In the genomic region with DNA sequence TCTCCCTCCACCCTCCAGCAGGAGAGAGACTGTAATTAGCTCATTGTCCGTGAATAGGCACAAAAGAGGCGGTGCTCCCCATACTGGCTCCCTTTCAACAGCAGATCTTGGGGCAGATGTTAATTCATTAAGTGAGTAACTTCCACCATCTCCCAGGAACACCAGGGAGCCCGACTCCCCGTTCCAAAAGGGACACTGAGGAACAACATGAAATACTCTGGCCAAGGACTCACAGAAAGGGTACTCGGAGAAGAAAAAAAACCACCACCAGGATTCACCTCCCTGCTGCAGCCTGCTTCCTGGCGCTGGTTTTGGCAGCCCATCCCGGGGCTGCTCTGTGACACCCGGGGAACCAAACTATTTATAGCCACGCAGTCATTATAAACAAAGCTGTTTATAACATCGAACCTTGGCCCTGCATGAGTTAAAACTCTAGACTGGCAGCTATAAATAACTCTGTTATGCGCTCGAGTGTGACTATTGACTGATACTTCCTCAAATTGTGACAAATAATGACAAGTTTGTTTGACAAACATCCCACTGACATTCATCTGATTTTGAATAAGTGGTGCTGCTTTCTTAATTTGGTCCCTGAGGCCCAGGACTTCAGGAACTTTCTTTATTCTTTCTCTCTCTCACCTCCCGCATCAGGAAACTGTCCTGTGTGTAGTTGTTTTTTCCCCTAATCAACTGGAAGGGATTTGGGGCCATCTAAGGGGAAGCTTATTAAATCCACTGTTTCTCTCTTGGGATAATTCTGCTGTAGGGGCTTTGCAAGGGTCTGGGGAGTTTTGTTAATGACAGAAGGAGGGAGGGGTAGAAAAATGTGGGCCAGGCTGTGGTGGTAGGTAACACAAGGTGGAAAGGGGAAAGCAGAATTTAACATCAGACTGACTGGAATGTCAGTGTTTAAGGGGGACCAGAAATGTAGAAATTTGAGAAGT, we compare ENCODE assay signal across 8 cellular contexts.
DNase-seq lines count a peak whose midpoint lies in the region; ATAC-seq and TF ChIP-seq lines count a peak whose summit lies in the region.

No MANE protein-coding gene starts in this region.

- POLR2A ChIA-PET in A673 (lab: Charles Lee; ENCODE audit: low non-redundant PET) = interaction anchor here (0.6 to 0.7 kb wide), 2 partner anchors 9 to 179 kb away, joined by 3 to 12 read pairs; no protein-coding TSS in a partner anchor

- H3K4me1 ChIP-seq in A673 (ENCODE audit: insufficient read depth, low read length, poor library complexity, severe bottlenecking) (peaks cover 42% of the 10 kb centered on the region), esophagus muscularis mucosa (peaks cover 14 to 26% (median 19%) of the 10 kb centered on the region in 4 donors), neuronal stem cell (ENCODE audit: control insufficient read depth in 2 of 2, insufficient read depth in 1 of 2, low read depth in 1 of 2, low read length in 2 of 2) (peaks cover 21 to 27% of the 10 kb centered on the region in 2 donors)

- 8% methylated on average over 13 of the region's 13 CpGs for WGBS in esophagus muscularis mucosa
- no CpG with 5 or more reads among the region's 13 CpGs for WGBS in neuronal stem cell (ENCODE audit: extremely low coverage in 2 of 2, insufficient read length in 2 of 2, insufficient replicate concordance in 1 of 2), 2 donors

- no peak for ATAC-seq in GM21737 (IDR thresholded peaks at IDR 0.05; ENCODE audit: unreplicated experiment)

- no peak overlapping the region for H4K8ac ChIP-seq in neuronal stem cell (ENCODE audit: low read depth, low read length)

- H2BK12ac ChIP-seq in neuronal stem cell (ENCODE audit: low read length) = no peak overlapping the region

- no peaks in the 10 kb centered on the region for H3K36me3 ChIP-seq in A673 (ENCODE audit: insufficient read depth, low read length, poor library complexity, severe bottlenecking)
- H3K36me3 ChIP-seq in H7 (replicated peaks; ENCODE audit: control insufficient read depth, insufficient read depth, low read length) = no peaks in the 10 kb centered on the region
- H3K36me3 ChIP-seq in esophagus muscularis mucosa = no peaks in the 10 kb centered on the region
- no peaks in the 10 kb centered on the region for H3K36me3 ChIP-seq in neuronal stem cell (replicated peaks in 1 of 2; ENCODE audit: control insufficient read depth in 2 of 2, insufficient read depth in 2 of 2, low read length in 2 of 2)

- no peak for TF ChIP-seq POLR2A in esophagus muscularis mucosa (IDR thresholded peaks at IDR 0.05; ENCODE audit: low read depth)

- H2BK5ac ChIP-seq in neuronal stem cell (ENCODE audit: low read length) = no peak overlapping the region

- TF ChIP-seq CTCF in A673 (conservative IDR thresholded peaks at IDR 0.05; ENCODE audit: low read depth, low read length) = no peak
- peak in 2 of 3 experiments; percentile 6 to 27 for TF ChIP-seq CTCF in esophagus muscularis mucosa (IDR thresholded peaks at IDR 0.05)

- no peak overlapping the region for H4K91ac ChIP-seq in neuronal stem cell (ENCODE audit: low read depth, low read length, poor library complexity)

- H3K9me3 ChIP-seq in A673 (ENCODE audit: low read depth, low read length, poor library complexity, severe bottlenecking) (no peaks in the 10 kb centered on the region), esophagus muscularis mucosa (no peaks in the 10 kb centered on the region), neuronal stem cell (replicated peaks in 1 of 2; ENCODE audit: control insufficient read depth in 2 of 2, insufficient read depth in 1 of 2, low read depth in 1 of 2, low read length in 2 of 2) (no peaks in the 10 kb centered on the region)

- no peak for TF ChIP-seq EP300 in esophagus muscularis mucosa (IDR thresholded peaks at IDR 0.05)

- DNase-seq in A673 (ENCODE audit: low spot score) (peak; percentile 70), H7 (peak; percentile 57), NCI-H774 (lab: John Stamatoyannopoulos, UW) (peak; percentile 49), esophagus muscularis mucosa (ENCODE audit: extremely low spot score) (no peak), neuronal stem cell (ENCODE audit: low spot score) (peak; percentile 33), posterior vena cava (ENCODE audit: low spot score) (no peak), NCI-H526 treated with DMSO at 0.1 percent for 48 hours (lab: John Stamatoyannopoulos, UW) (no peak)

- intact Hi-C loops in A673 (cut with micrococcal nuclease; ENCODE audit: unreplicated experiment) = no loop called here
- intact Hi-C loops in esophagus muscularis mucosa (cut with DNase I) = no loop called here
- intact Hi-C loops in posterior vena cava (cut with DNase I) = no loop called here

- H2BK15ac ChIP-seq in neuronal stem cell (ENCODE audit: low read length) = no peak overlapping the region

- CTCF ChIA-PET in A673 (lab: Charles Lee) = no interaction called here

- no peak overlapping the region for H3K18ac ChIP-seq in neuronal stem cell (ENCODE audit: low read length)

- peak overlapping the region; percentile 52 for H2AFZ ChIP-seq in neuronal stem cell (ENCODE audit: low read length)

- no peaks in the 10 kb centered on the region for H3K79me1 ChIP-seq in neuronal stem cell (ENCODE audit: low read depth, low read length)

- no peaks in the 10 kb centered on the region for H3K27me3 ChIP-seq in A673 (replicated peaks; ENCODE audit: insufficient read depth, low read depth, low read length, poor library complexity)
- H3K27me3 ChIP-seq in H7 (ENCODE audit: control insufficient read depth, insufficient read depth, low read length) = no peaks in the 10 kb centered on the region
- H3K27me3 ChIP-seq in esophagus muscularis mucosa = no peaks in the 10 kb centered on the region
- H3K27me3 ChIP-seq in neuronal stem cell (ENCODE audit: control insufficient read depth in 3 of 3, insufficient read depth in 3 of 3, low read depth in 1 of 3, low read length in 3 of 3) = peaks cover 0 to 27% (median 0%) of the 10 kb centered on the region in 3 experiments

- no peak overlapping the region for H3K4ac ChIP-seq in neuronal stem cell (ENCODE audit: low read length)

- H2AK5ac ChIP-seq in neuronal stem cell (ENCODE audit: low read depth, low read length) = no peak overlapping the region

- H3K14ac ChIP-seq in neuronal stem cell (ENCODE audit: low read length) = no peak overlapping the region

- peak overlapping the region; percentile 28 for H3K27ac ChIP-seq in A673 (ENCODE audit: low read depth, low read length, poor library complexity, severe bottlenecking)
- H3K27ac ChIP-seq in esophagus muscularis mucosa (replicated peaks in 1 of 4) = peak overlapping the region; percentile 3 to 67 (median 48)
- H3K27ac ChIP-seq in neuronal stem cell (replicated peaks; ENCODE audit: low read length) = peak overlapping the region; percentile 58

- BruUV-seq in A673 (replicated peaks; lab: Mats Ljungman, UMichigan) = no TSS peak

- no peak overlapping the region for H3K9ac ChIP-seq in neuronal stem cell (ENCODE audit: low read depth, low read length, poor library complexity)

- H3K4me3 ChIP-seq in A673 (ENCODE audit: low read depth, low read length, poor library complexity, severe bottlenecking) = peak overlapping the region; percentile 12
- no peak overlapping the region for H3K4me3 ChIP-seq in H7 (ENCODE audit: insufficient read depth, low read depth, low read length)
- H3K4me3 ChIP-seq in esophagus muscularis mucosa = peak overlapping the region; percentile 27 to 37 (median 32)
- no peak overlapping the region for H3K4me3 ChIP-seq in neuronal stem cell (ENCODE audit: low read length in 2 of 2)

- peak overlapping the region; percentile 51 for H3K4me2 ChIP-seq in neuronal stem cell (ENCODE audit: insufficient read depth, low read length, poor library complexity, severe bottlenecking)

- H3K23ac ChIP-seq in neuronal stem cell (ENCODE audit: low read depth, low read length, poor library complexity) = no peak overlapping the region

- H2BK120ac ChIP-seq in neuronal stem cell (ENCODE audit: low read depth, low read length) = no peak overlapping the region

Comparison
In these comparisons a context has a peak if more than half of its experiments do, and no peak if none do; other contexts are left out.
1. DNase-seq: peak in A673 (single experiment), H7 (single experiment), NCI-H774 (single experiment) and neuronal stem cell (single experiment); none in esophagus muscularis mucosa (single experiment), posterior vena cava (single experiment) and NCI-H526 treated with DMSO at 0.1 percent for 48 hours (single experiment).
2. H3K4me3 ChIP-seq: peak in A673 (single experiment) and esophagus muscularis mucosa (4 of 4); none in H7 (single experiment) and neuronal stem cell (0 of 2).
3. Peak in every context shown above with its lines, with median percentiles within 50 percentile points of each other: H3K27ac ChIP-seq.